In the genomic region with DNA sequence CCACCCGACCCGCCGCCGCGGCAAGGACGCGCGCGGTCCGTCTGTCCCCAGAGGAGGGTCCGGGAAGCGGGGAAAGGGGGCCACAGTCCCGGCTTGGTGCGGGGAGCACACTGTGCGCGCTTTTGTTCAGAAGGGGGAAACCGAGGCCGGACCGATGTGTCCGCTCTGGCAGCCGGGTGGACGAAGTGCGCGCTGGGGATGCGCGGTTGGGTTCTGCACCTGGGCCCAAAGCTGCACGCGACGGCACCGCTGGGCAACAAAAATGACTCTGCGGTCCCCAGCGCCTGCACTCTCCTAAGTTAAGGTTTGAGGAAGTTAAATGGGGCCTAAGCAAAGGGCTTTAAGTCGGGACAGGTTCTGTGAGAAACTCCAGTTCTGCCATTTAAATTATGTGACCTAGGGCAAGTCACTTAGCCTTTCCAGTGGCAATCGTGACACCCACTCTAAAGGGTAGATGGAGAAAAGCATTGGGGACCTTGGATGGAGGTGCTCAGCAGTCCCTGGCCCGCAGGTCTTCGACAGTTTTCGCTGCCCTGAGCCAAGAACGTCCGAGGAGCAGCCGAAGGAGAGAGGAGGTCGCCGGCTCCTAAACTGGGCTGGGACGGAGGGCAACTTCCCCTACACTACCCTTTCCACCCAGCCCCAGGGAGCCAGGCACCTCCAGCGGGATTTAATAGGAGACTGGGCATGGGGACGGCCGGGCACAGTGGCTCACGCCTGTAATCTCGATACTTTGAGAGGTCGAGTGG, we compare ENCODE assay signal across 8 cellular contexts. TPM values are rescaled to one million over a fixed set of nuclear protein-coding genes. Genes with fewer than 3 reads are reported as not detected.
A peak's percentile ranks its signal among the peaks of the same experiment; 100 is the strongest.
DNase-seq lines count a peak whose midpoint lies in the region; ATAC-seq and TF ChIP-seq lines count a peak whose summit lies in the region.

No MANE protein-coding gene starts in this region.

- H3K4me3 Mint-ChIP-seq in CD4-positive, CD25-positive, alpha-beta regulatory T cell: peak overlapping the region; percentile 93 to 99 (median 98)

- no peaks in the 10 kb centered on the region for H3K36me3 ChIP-seq in CD4-positive, CD25-positive, alpha-beta regulatory T cell (ENCODE audit: control insufficient read depth, insufficient read depth, low read length)
- 0 out of 2 replicates have a peak, but pooled peaks cover 5% of the 10 kb centered on the region for H3K36me3 ChIP-seq in SJSA1

- no peak for TF ChIP-seq CTCF in choroid plexus epithelial cell (conservative IDR thresholded peaks at IDR 0.05; ENCODE audit: low read depth, low read length)

- H3K9me3 Mint-ChIP-seq in CD4-positive, CD25-positive, alpha-beta regulatory T cell: peaks cover 0 to 5% (median 0%) of the 10 kb centered on the region in 7 donors

- no peaks in the 10 kb centered on the region for H3K9me3 ChIP-seq in CD4-positive, CD25-positive, alpha-beta regulatory T cell (ENCODE audit: control insufficient read depth in 2 of 2, low read length in 2 of 2)
- H3K9me3 ChIP-seq in SJSA1 (replicated peaks): no peaks in the 10 kb centered on the region

- H3K36me3 Mint-ChIP-seq in CD4-positive, CD25-positive, alpha-beta regulatory T cell: peaks cover 5% of the 10 kb centered on the region

- peaks cover 4 to 53% (median 30%) of the 10 kb centered on the region in 4 donors for H3K4me1 Mint-ChIP-seq in CD4-positive, CD25-positive, alpha-beta regulatory T cell

- H3K4me1 ChIP-seq in CD4-positive, CD25-positive, alpha-beta regulatory T cell (ENCODE audit: control insufficient read depth, insufficient read depth, low read length, poor library complexity, severe bottlenecking): peaks cover 41% of the 10 kb centered on the region
- peaks cover 19% of the 10 kb centered on the region for H3K4me1 ChIP-seq in SJSA1 (replicated peaks)

- ATAC-seq in CD4-positive, CD25-positive, alpha-beta regulatory T cell (ENCODE audit: low read depth in 2 of 2): peak; percentile 7 to 14
- peak; percentile 22 for ATAC-seq in GM19023 (IDR thresholded peaks at IDR 0.05; ENCODE audit: unreplicated experiment)
- peak; percentile 17 for ATAC-seq in HG03159 (IDR thresholded peaks at IDR 0.05; ENCODE audit: unreplicated experiment)
- peak; percentile 7 for ATAC-seq in left colon

- peak overlapping the region; percentile 98 for H3K4me3 ChIP-seq in CD4-positive, CD25-positive, alpha-beta regulatory T cell (ENCODE audit: low read depth, low read length)
- H3K4me3 ChIP-seq in SJSA1: peak overlapping the region; percentile 75
- H3K4me3 ChIP-seq in choroid plexus epithelial cell (ENCODE audit: low read depth, low read length): peak overlapping the region; percentile 87

- DNase-seq in CD4-positive, CD25-positive, alpha-beta regulatory T cell: peak in 1 of 3 donors; percentile 64
- DNase-seq in SJSA1 (ENCODE audit: low read depth in 1 of 2, low spot score in 2 of 2) (peak in 1 of 2 experiments; percentile 52), choroid plexus epithelial cell (ENCODE audit: low read depth) (peak; percentile 16), left colon (peak in 1 of 2 donors; percentile 47), cortex of kidney (lab: John Stamatoyannopoulos, UW) (no peak)
- peak in 5 of 6 experiments; percentile 27 to 76 (median 46) for DNase-seq in stimulated activated naive CD4-positive, alpha-beta T cell (lab: John Stamatoyannopoulos, UW)

- intact Hi-C loops in left colon (cut with DNase I, micrococcal nuclease): no loop called here

- H3K27me3 ChIP-seq in CD4-positive, CD25-positive, alpha-beta regulatory T cell (ENCODE audit: control insufficient read depth, insufficient read depth, low read length): no peaks in the 10 kb centered on the region
- H3K27me3 ChIP-seq in SJSA1 (replicated peaks): no peaks in the 10 kb centered on the region

- peaks cover 11% of the 10 kb centered on the region for H3K27me3 Mint-ChIP-seq in CD4-positive, CD25-positive, alpha-beta regulatory T cell

- peak overlapping the region; percentile 96 for H3K27ac ChIP-seq in CD4-positive, CD25-positive, alpha-beta regulatory T cell (ENCODE audit: insufficient read depth, low read length, poor library complexity, severe bottlenecking)
- peak overlapping the region; percentile 86 for H3K27ac ChIP-seq in SJSA1

- H3K27ac Mint-ChIP-seq in CD4-positive, CD25-positive, alpha-beta regulatory T cell: peak overlapping the region; percentile 98 to 99 (median 99)

RNA-seq across cellular contexts. Expression of a gene that starts 0.5 kb away (rescaled TPM):
- 24.7 TPM for total RNA-seq in CD4-positive, CD25-positive, alpha-beta regulatory T cell
- 10 to 100 TPM; 11.0 to 12.1 (median 11.9) TPM for polyA plus RNA-seq in CD4-positive, CD25-positive, alpha-beta regulatory T cell
- total RNA-seq in SJSA1 (2014; rRNA removed; shearing (Covaris generic)): 15.6 and 20.4 TPM in 2 replicates
- 10 to 100 TPM; 36.3 to 39.4 TPM for total RNA-seq in left colon
